Comparison of ENCODE assay signal across 1 cellular context in the genomic region with DNA sequence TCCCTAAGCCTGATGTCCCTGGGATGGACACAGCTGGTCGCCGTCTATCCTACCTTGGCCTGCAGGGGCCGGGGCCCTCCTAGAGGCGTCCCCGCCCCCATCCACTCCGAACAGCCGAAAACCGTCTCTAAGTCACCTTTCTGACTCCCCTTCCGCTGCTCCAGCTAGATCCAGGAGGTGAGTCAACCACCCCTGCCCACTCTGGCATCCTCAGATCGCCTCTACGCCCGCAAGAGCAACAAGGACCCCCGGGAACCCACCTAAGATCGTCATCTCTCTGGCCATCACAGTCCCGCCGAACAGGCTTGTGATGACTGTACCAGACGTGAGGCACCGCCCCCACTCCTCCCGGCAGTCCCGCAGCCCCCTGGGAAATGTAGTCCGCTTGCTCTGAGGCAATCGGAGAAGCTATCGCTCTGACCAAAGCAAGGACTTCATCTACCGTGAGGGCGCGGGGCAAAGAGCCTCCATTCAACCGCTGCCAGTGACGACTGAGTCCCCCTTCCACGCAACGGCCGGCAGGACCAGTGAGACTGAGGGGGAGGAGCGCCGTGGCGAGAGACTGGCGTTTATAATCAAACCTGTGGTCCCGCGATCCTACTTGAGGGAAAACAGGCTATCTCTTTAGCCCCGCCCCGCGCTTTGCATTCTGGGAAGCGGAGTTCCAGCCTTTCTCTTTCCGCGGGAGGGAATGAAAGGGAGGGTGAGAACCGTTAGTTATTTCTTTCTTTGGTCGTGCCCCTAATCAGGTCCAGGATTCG.
TF ChIP-seq lines count a peak whose summit lies in the region.

A gene with protein sequence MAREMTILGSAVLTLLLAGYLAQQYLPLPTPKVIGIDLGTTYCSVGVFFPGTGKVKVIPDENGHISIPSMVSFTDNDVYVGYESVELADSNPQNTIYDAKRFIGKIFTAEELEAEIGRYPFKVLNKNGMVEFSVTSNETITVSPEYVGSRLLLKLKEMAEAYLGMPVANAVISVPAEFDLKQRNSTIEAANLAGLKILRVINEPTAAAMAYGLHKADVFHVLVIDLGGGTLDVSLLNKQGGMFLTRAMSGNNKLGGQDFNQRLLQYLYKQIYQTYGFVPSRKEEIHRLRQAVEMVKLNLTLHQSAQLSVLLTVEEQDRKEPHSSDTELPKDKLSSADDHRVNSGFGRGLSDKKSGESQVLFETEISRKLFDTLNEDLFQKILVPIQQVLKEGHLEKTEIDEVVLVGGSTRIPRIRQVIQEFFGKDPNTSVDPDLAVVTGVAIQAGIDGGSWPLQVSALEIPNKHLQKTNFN (minus strand): TSS at position 312 of the 761 bp plus-strand sequence. CDS start 27 bp downstream, at position 285.

TF ChIP-seq in HepG2, 621 proteins besides CTCF, POLR2A, EP300 and RAD21 (continued from another document and continues in another):
- TF ChIP-seq JARID2 (CRISPR knock-in tag; IDR thresholded peaks at IDR 0.05; ENCODE audit: insufficient replicate concordance) (no peak), CHD4 (IDR thresholded peaks at IDR 0.05; ENCODE audit: borderline replicate concordance, low read length) (no peak), SMYD3 (CRISPR knock-in tag; IDR thresholded peaks at IDR 0.05) (no peak), ZNF253 (CRISPR knock-in tag; IDR thresholded peaks at IDR 0.05; ENCODE audit: borderline replicate concordance) (no peak), TGIF2 (CRISPR knock-in tag; IDR thresholded peaks at IDR 0.05) (no peak), ZNF780A (CRISPR knock-in tag; IDR thresholded peaks at IDR 0.05) (no peak), NFIB (CRISPR knock-in tag; IDR thresholded peaks at IDR 0.05; ENCODE audit: borderline replicate concordance) (no peak), ATRX (CRISPR knock-in tag; IDR thresholded peaks at IDR 0.05; ENCODE audit: borderline replicate concordance) (no peak), ZNF7 (CRISPR knock-in tag; IDR thresholded peaks at IDR 0.05) (no peak), REL (CRISPR knock-in tag; conservative IDR thresholded peaks at IDR 0.05) (no peak), HCFC1 (IDR thresholded peaks at IDR 0.05; ENCODE audit: low read depth, low read length) (peak; percentile 96), ARNT (IDR thresholded peaks at IDR 0.05) (no peak), ARNT2 (CRISPR knock-in tag; IDR thresholded peaks at IDR 0.05; ENCODE audit: low read depth) (peak; percentile 77; the same call in 1 of the 2 replicates), ZBTB3 (CRISPR knock-in tag; IDR thresholded peaks at IDR 0.05; ENCODE audit: borderline replicate concordance, low read depth) (no peak), PHF8 (CRISPR knock-in tag; IDR thresholded peaks at IDR 0.05) (peak; percentile 86), RFXAP (CRISPR knock-in tag; IDR thresholded peaks at IDR 0.05; ENCODE audit: borderline replicate concordance) (peak; percentile 66; the same call in 1 of the 2 replicates), KMT2B (CRISPR knock-in tag; IDR thresholded peaks at IDR 0.05) (peak; percentile 67), AKAP8 (CRISPR knock-in tag; IDR thresholded peaks at IDR 0.05) (peak; percentile 34; the same call in 1 of the 2 replicates), CC2D1A (CRISPR knock-in tag; IDR thresholded peaks at IDR 0.05) (no peak), ZNF616 (CRISPR knock-in tag; IDR thresholded peaks at IDR 0.05; ENCODE audit: low read depth) (no peak), ZNF777 (CRISPR knock-in tag; IDR thresholded peaks at IDR 0.05) (no peak; the same call in 1 of the 2 replicates), ZNF274 (CRISPR knock-in tag; IDR thresholded peaks at IDR 0.05) (no peak), ZNF670 (CRISPR knock-in tag; IDR thresholded peaks at IDR 0.05; ENCODE audit: borderline replicate concordance) (peak; percentile 85; the same call in 1 of the 2 replicates), TBP (CRISPR knock-in tag; IDR thresholded peaks at IDR 0.05) (peak; percentile 87; the same call in 1 of the 2 replicates), HOXD1 (CRISPR knock-in tag; IDR thresholded peaks at IDR 0.05) (0 out of 2 replicates have a peak, but pooled peaks have one; percentile 59), ZBTB20 (CRISPR knock-in tag; IDR thresholded peaks at IDR 0.05; ENCODE audit: borderline replicate concordance, low read depth) (no peak), HOXA9 (CRISPR knock-in tag; IDR thresholded peaks at IDR 0.05; ENCODE audit: borderline replicate concordance) (no peak), YY1 (IDR thresholded peaks at IDR 0.05; ENCODE audit: insufficient read depth, insufficient replicate concordance, low read depth, low read length) (peak; percentile 75), ZNF772 (CRISPR knock-in tag; IDR thresholded peaks at IDR 0.05) (peak; percentile 25; the same call in 1 of the 2 replicates)
- TF ChIP-seq, protein P1, sequence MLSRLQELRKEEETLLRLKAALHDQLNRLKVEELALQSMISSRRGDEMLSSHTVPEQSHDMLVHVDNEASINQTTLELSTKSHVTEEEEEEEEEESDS (CRISPR knock-in tag; IDR thresholded peaks at IDR 0.05; ENCODE audit: borderline replicate concordance): no peak
- TF ChIP-seq, protein P2, sequence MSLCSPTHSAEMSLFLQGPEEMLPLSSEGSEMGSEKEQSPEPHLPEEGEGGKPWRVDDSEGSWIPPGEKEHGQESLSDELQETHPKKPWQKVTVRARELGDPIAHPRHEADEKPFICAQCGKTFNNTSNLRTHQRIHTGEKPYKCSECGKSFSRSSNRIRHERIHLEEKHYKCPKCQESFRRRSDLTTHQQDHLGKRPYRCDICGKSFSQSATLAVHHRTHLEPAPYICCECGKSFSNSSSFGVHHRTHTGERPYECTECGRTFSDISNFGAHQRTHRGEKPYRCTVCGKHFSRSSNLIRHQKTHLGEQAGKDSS (CRISPR knock-in tag; IDR thresholded peaks at IDR 0.05; ENCODE audit: borderline replicate concordance, low read depth): no peak
- TF ChIP-seq, protein P3, sequence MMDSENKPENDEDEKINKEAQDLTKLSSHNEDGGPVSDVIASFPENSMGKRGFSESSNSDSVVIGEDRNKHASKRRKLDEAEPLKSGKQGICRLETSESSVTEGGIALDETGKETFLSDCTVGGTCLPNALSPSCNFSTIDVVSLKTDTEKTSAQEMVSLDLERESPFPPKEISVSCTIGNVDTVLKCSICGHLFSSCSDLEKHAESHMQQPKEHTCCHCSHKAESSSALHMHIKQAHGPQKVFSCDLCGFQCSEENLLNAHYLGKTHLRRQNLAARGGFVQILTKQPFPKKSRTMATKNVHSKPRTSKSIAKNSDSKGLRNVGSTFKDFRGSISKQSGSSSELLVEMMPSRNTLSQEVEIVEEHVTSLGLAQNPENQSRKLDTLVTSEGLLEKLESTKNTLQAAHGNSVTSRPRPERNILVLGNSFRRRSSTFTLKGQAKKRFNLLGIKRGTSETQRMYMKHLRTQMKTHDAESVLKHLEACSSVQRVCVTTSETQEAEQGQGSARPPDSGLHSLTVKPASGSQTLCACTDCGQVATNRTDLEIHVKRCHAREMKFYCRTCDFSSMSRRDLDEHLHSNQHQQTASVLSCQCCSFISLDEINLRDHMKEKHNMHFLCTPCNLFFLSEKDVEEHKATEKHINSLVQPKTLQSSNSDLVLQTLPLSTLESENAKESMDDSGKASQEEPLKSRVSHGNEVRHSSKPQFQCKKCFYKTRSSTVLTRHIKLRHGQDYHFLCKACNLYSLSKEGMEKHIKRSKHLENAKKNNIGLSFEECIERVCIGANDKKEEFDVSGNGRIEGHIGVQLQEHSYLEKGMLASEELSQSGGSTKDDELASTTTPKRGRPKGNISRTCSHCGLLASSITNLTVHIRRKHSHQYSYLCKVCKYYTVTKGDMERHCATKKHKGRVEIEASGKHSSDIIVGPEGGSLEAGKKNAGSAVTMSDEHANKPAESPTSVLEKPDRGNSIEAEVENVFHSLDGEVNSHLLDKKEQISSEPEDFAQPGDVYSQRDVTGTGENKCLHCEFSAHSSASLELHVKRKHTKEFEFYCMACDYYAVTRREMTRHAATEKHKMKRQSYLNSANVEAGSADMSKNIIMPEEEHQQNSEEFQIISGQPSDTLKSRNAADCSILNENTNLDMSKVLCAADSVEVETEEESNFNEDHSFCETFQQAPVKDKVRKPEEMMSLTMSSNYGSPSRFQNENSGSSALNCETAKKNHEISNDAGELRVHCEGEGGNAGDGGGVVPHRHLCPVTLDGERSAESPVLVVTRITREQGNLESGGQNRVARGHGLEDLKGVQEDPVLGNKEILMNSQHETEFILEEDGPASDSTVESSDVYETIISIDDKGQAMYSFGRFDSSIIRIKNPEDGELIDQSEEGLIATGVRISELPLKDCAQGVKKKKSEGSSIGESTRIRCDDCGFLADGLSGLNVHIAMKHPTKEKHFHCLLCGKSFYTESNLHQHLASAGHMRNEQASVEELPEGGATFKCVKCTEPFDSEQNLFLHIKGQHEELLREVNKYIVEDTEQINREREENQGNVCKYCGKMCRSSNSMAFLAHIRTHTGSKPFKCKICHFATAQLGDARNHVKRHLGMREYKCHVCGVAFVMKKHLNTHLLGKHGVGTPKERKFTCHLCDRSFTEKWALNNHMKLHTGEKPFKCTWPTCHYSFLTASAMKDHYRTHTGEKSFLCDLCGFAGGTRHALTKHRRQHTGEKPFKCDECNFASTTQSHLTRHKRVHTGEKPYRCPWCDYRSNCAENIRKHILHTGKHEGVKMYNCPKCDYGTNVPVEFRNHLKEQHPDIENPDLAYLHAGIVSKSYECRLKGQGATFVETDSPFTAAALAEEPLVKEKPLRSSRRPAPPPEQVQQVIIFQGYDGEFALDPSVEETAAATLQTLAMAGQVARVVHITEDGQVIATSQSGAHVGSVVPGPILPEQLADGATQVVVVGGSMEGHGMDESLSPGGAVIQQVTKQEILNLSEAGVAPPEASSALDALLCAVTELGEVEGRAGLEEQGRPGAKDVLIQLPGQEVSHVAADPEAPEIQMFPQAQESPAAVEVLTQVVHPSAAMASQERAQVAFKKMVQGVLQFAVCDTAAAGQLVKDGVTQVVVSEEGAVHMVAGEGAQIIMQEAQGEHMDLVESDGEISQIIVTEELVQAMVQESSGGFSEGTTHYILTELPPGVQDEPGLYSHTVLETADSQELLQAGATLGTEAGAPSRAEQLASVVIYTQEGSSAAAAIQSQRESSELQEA (CRISPR knock-in tag; IDR thresholded peaks at IDR 0.05; ENCODE audit: not compliant biosample characterization): no peak
- TF ChIP-seq, protein P4, sequence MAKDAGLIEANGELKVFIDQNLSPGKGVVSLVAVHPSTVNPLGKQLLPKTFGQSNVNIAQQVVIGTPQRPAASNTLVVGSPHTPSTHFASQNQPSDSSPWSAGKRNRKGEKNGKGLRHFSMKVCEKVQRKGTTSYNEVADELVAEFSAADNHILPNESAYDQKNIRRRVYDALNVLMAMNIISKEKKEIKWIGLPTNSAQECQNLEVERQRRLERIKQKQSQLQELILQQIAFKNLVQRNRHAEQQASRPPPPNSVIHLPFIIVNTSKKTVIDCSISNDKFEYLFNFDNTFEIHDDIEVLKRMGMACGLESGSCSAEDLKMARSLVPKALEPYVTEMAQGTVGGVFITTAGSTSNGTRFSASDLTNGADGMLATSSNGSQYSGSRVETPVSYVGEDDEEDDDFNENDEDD (CRISPR knock-in tag; IDR thresholded peaks at IDR 0.05; ENCODE audit: borderline replicate concordance): peak; percentile 65; the same call in 1 of the 2 replicates
- TF ChIP-seq, protein P5, sequence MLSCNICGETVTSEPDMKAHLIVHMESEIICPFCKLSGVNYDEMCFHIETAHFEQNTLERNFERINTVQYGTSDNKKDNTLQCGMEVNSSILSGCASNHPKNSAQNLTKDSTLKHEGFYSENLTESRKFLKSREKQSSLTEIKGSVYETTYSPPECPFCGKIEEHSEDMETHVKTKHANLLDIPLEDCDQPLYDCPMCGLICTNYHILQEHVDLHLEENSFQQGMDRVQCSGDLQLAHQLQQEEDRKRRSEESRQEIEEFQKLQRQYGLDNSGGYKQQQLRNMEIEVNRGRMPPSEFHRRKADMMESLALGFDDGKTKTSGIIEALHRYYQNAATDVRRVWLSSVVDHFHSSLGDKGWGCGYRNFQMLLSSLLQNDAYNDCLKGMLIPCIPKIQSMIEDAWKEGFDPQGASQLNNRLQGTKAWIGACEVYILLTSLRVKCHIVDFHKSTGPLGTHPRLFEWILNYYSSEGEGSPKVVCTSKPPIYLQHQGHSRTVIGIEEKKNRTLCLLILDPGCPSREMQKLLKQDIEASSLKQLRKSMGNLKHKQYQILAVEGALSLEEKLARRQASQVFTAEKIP (CRISPR knock-in tag; IDR thresholded peaks at IDR 0.05; ENCODE audit: borderline replicate concordance): no peak
